1 cellular context compared by ENCODE assay signal in genomic region chr12:92928962-92929915, GRCh38.
TF ChIP-seq lines count a peak whose summit lies in the region.

Gene EEA1, minus strand, starts transcription at chr12:92929295. Its CDS starts 229 bp downstream, at chr12:92929066.

TF ChIP-seq in HepG2, 621 proteins besides CTCF, POLR2A, EP300 and RAD21 (continued from another document and continues in another):
- TF ChIP-seq ZZZ3 (CRISPR knock-in tag; IDR thresholded peaks at IDR 0.05; ENCODE audit: borderline replicate concordance) (0 out of 2 replicates have a peak, but pooled peaks have one; percentile 52), ZFP41 (CRISPR knock-in tag; IDR thresholded peaks at IDR 0.05; ENCODE audit: borderline replicate concordance) (peak; percentile 88; the same call in 1 of the 2 replicates), REL (CRISPR knock-in tag; conservative IDR thresholded peaks at IDR 0.05) (peak; percentile 40; the same call in 1 of the 2 replicates), NFYB (CRISPR knock-in tag; IDR thresholded peaks at IDR 0.05) (peak; percentile 87), KLF12 (CRISPR knock-in tag; IDR thresholded peaks at IDR 0.05; ENCODE audit: borderline replicate concordance) (peak; percentile 38; the same call in 1 of the 2 replicates), YY1 (IDR thresholded peaks at IDR 0.05; ENCODE audit: insufficient read depth, insufficient replicate concordance, low read depth, low read length) (no peak), TAF1 (CRISPR knock-in tag; IDR thresholded peaks at IDR 0.05) (peak; percentile 78), GFI1 (CRISPR knock-in tag; IDR thresholded peaks at IDR 0.05; ENCODE audit: borderline replicate concordance) (peak; percentile 80; the same call in 1 of the 2 replicates), ZSCAN22 (CRISPR knock-in tag; IDR thresholded peaks at IDR 0.05) (0 out of 2 replicates have a peak, but pooled peaks have one; percentile 65), AGO1 (IDR thresholded peaks at IDR 0.05; ENCODE audit: low read depth, low read length, poor library complexity, severe bottlenecking) (no peak), ZNF709 (CRISPR knock-in tag; IDR thresholded peaks at IDR 0.05) (peak; percentile 93), ZNF780A (CRISPR knock-in tag; IDR thresholded peaks at IDR 0.05) (0 out of 2 replicates have a peak, but pooled peaks have one; percentile 42), ZNF546 (CRISPR knock-in tag; conservative IDR thresholded peaks at IDR 0.05) (peak; percentile 95), MEIS1 (CRISPR knock-in tag; IDR thresholded peaks at IDR 0.05; ENCODE audit: borderline replicate concordance) (peak; percentile 89; the same call in 1 of the 2 replicates), ZNF335 (CRISPR knock-in tag; IDR thresholded peaks at IDR 0.05) (peak; percentile 66), ZNF775 (CRISPR knock-in tag; IDR thresholded peaks at IDR 0.05; ENCODE audit: borderline replicate concordance) (0 out of 2 replicates have a peak, but pooled peaks have one; percentile 2), BCL3 (CRISPR knock-in tag; IDR thresholded peaks at IDR 0.05) (peak; percentile 96), ZNF484 (CRISPR knock-in tag; IDR thresholded peaks at IDR 0.05; ENCODE audit: borderline replicate concordance, low read depth) (no peak), MXD1 (CRISPR knock-in tag; IDR thresholded peaks at IDR 0.05) (peak; percentile 88; the same call in 1 of the 2 replicates), YEATS4 (CRISPR knock-in tag; IDR thresholded peaks at IDR 0.05; ENCODE audit: borderline replicate concordance) (peak; percentile 91), MED13 (CRISPR knock-in tag; IDR thresholded peaks at IDR 0.05) (peak; percentile 54; the same call in 1 of the 2 replicates), MIXL1 (CRISPR knock-in tag; IDR thresholded peaks at IDR 0.05) (peak; percentile 47; the same call in 1 of the 2 replicates), ZNF670 (CRISPR knock-in tag; IDR thresholded peaks at IDR 0.05; ENCODE audit: borderline replicate concordance) (0 out of 2 replicates have a peak, but pooled peaks have one; percentile 24), KDM1A (CRISPR knock-in tag; IDR thresholded peaks at IDR 0.05) (no peak), ZNF121 (CRISPR knock-in tag; IDR thresholded peaks at IDR 0.05) (peak; percentile 59), LBX2 (CRISPR knock-in tag; IDR thresholded peaks at IDR 0.05; ENCODE audit: borderline replicate concordance) (peak; percentile 70; the same call in 1 of the 2 replicates), GLI4 (CRISPR knock-in tag; IDR thresholded peaks at IDR 0.05; ENCODE audit: borderline replicate concordance) (peak; percentile 87; the same call in 1 of the 2 replicates), MYC (CRISPR knock-in tag; IDR thresholded peaks at IDR 0.05; ENCODE audit: borderline replicate concordance) (peak; percentile 98), SRY (CRISPR knock-in tag; IDR thresholded peaks at IDR 0.05) (peak; percentile 91), WIZ (CRISPR knock-in tag; IDR thresholded peaks at IDR 0.05) (peak; percentile 96; the same call in 1 of the 2 replicates), TEAD3 (CRISPR knock-in tag; optimal IDR thresholded peaks at IDR 0.05; ENCODE audit: borderline replicate concordance) (peak; percentile 59), POLR2G (IDR thresholded peaks at IDR 0.05; ENCODE audit: low read depth, low read length) (peak; percentile 89), ZSCAN30 (CRISPR knock-in tag; IDR thresholded peaks at IDR 0.05) (no peak; the same call in 1 of the 2 replicates), RFX5 (IDR thresholded peaks at IDR 0.05; ENCODE audit: low read depth, low read length) (peak; percentile 40; the same call in 1 of the 2 replicates), E2F2 (CRISPR knock-in tag; IDR thresholded peaks at IDR 0.05; ENCODE audit: borderline replicate concordance) (peak; percentile 74; the same call in 1 of the 2 replicates), ATRX (CRISPR knock-in tag; IDR thresholded peaks at IDR 0.05; ENCODE audit: borderline replicate concordance) (no peak), ZSCAN12 (CRISPR knock-in tag; IDR thresholded peaks at IDR 0.05) (no peak), FOXP1 (IDR thresholded peaks at IDR 0.05) (no peak), FOXP1 (CRISPR knock-in tag; IDR thresholded peaks at IDR 0.05) (0 out of 2 replicates have a peak, but pooled peaks have one; percentile 5), IRF2 (CRISPR knock-in tag; IDR thresholded peaks at IDR 0.05) (0 out of 2 replicates have a peak, but pooled peaks have one; percentile 43), GATA4 (IDR thresholded peaks at IDR 0.05; ENCODE audit: borderline replicate concordance, low read depth) (no peak), U2AF2 (IDR thresholded peaks at IDR 0.05; ENCODE audit: low read depth, low read length) (no peak), YEATS2 (CRISPR knock-in tag; IDR thresholded peaks at IDR 0.05; ENCODE audit: borderline replicate concordance) (peak; percentile 68), TGIF2 (CRISPR knock-in tag; IDR thresholded peaks at IDR 0.05) (no peak), PHF8 (CRISPR knock-in tag; IDR thresholded peaks at IDR 0.05) (peak; percentile 82), HNF1A (IDR thresholded peaks at IDR 0.05; ENCODE audit: low read depth) (no peak), HNF1A (CRISPR knock-in tag; IDR thresholded peaks at IDR 0.05; ENCODE audit: borderline replicate concordance) (peak; percentile 66; the same call in 1 of the 2 replicates), DR1 (CRISPR knock-in tag; IDR thresholded peaks at IDR 0.05) (peak; percentile 23; the same call in 1 of the 2 replicates), ZNF556 (CRISPR knock-in tag; IDR thresholded peaks at IDR 0.05; ENCODE audit: borderline replicate concordance) (peak; percentile 81; the same call in 1 of the 2 replicates), ZNF12 (CRISPR knock-in tag; IDR thresholded peaks at IDR 0.05) (peak; percentile 58; the same call in 1 of the 2 replicates), HBP1 (CRISPR knock-in tag; IDR thresholded peaks at IDR 0.05; ENCODE audit: low read depth) (no peak), BHLHE40 (IDR thresholded peaks at IDR 0.05; ENCODE audit: low read length) (peak; percentile 70)
- TF ChIP-seq, protein P1, sequence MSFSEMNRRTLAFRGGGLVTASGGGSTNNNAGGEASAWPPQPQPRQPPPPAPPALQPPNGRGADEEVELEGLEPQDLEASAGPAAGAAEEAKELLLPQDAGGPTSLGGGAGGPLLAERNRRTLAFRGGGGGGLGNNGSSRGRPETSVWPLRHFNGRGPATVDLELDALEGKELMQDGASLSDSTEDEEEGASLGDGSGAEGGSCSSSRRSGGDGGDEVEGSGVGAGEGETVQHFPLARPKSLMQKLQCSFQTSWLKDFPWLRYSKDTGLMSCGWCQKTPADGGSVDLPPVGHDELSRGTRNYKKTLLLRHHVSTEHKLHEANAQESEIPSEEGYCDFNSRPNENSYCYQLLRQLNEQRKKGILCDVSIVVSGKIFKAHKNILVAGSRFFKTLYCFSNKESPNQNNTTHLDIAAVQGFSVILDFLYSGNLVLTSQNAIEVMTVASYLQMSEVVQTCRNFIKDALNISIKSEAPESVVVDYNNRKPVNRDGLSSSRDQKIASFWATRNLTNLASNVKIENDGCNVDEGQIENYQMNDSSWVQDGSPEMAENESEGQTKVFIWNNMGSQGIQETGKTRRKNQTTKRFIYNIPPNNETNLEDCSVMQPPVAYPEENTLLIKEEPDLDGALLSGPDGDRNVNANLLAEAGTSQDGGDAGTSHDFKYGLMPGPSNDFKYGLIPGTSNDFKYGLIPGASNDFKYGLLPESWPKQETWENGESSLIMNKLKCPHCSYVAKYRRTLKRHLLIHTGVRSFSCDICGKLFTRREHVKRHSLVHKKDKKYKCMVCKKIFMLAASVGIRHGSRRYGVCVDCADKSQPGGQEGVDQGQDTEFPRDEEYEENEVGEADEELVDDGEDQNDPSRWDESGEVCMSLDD (CRISPR knock-in tag; IDR thresholded peaks at IDR 0.05; ENCODE audit: borderline replicate concordance): no peak
- TF ChIP-seq, protein P2, sequence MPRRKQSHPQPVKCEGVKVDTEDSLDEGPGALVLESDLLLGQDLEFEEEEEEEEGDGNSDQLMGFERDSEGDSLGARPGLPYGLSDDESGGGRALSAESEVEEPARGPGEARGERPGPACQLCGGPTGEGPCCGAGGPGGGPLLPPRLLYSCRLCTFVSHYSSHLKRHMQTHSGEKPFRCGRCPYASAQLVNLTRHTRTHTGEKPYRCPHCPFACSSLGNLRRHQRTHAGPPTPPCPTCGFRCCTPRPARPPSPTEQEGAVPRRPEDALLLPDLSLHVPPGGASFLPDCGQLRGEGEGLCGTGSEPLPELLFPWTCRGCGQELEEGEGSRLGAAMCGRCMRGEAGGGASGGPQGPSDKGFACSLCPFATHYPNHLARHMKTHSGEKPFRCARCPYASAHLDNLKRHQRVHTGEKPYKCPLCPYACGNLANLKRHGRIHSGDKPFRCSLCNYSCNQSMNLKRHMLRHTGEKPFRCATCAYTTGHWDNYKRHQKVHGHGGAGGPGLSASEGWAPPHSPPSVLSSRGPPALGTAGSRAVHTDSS (CRISPR knock-in tag; conservative IDR thresholded peaks at IDR 0.05): no peak
- TF ChIP-seq, protein P3, sequence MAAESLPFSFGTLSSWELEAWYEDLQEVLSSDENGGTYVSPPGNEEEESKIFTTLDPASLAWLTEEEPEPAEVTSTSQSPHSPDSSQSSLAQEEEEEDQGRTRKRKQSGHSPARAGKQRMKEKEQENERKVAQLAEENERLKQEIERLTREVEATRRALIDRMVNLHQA (CRISPR knock-in tag; IDR thresholded peaks at IDR 0.05): no peak
- TF ChIP-seq, protein P4, sequence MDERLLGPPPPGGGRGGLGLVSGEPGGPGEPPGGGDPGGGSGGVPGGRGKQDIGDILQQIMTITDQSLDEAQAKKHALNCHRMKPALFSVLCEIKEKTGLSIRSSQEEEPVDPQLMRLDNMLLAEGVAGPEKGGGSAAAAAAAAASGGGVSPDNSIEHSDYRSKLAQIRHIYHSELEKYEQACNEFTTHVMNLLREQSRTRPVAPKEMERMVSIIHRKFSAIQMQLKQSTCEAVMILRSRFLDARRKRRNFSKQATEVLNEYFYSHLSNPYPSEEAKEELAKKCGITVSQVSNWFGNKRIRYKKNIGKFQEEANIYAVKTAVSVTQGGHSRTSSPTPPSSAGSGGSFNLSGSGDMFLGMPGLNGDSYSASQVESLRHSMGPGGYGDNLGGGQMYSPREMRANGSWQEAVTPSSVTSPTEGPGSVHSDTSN (CRISPR knock-in tag; IDR thresholded peaks at IDR 0.05): peak; percentile 89
